8 cellular contexts compared by ENCODE assay signal in genomic region chr1:119711804-119712341, GRCh38. TPM values are rescaled to one million over a fixed set of nuclear protein-coding genes. Genes with fewer than 3 reads are reported as not detected.
DNase-seq lines count a peak whose midpoint lies in the region; ATAC-seq and TF ChIP-seq lines count a peak whose summit lies in the region.

Gene PHGDH (plus strand): TSS chr1:119711934. CDS start chr1:119712023, 89 bp downstream.

- TF ChIP-seq POLR2A in adrenal gland (IDR thresholded peaks at IDR 0.05): no peak

- H3K27me3 ChIP-seq in adrenal gland (peaks cover 14% of the 10 kb centered on the region), left ventricle myocardium inferior (ENCODE audit: low read depth) (peaks cover 48% of the 10 kb centered on the region)

- H3K4me1 ChIP-seq in adrenal gland (replicated peaks in 1 of 2) (peaks cover 13 to 15% of the 10 kb centered on the region in 2 donors), left ventricle myocardium inferior (peaks cover 22% of the 10 kb centered on the region)

- H3K36me3 ChIP-seq in adrenal gland (replicated peaks in 1 of 2): no peaks in the 10 kb centered on the region
- H3K36me3 ChIP-seq in left ventricle myocardium inferior: no peaks in the 10 kb centered on the region

- no peak for TF ChIP-seq CTCF in adrenal gland (IDR thresholded peaks at IDR 0.05)
- no peak for TF ChIP-seq CTCF in left ventricle myocardium inferior (IDR thresholded peaks at IDR 0.05; ENCODE audit: borderline replicate concordance)

- 1% methylated on average over 27 of the region's 27 CpGs for WGBS in adrenal gland, 4 donors

- H3K9me3 ChIP-seq in adrenal gland (replicated peaks in 1 of 3): no peaks in the 10 kb centered on the region
- H3K9me3 ChIP-seq in left ventricle myocardium inferior (replicated peaks): no peaks in the 10 kb centered on the region

- intact Hi-C loops in adrenal gland (cut with DNase I): no loop called here
- intact Hi-C loops in left ventricle myocardium inferior (cut with micrococcal nuclease): no loop called here
- intact Hi-C loops in posterior vena cava (cut with DNase I): no loop called here

- peak; percentile 72 for ATAC-seq in GM21360 (IDR thresholded peaks at IDR 0.05; ENCODE audit: unreplicated experiment)

- peak within 1 kb of the TSS in 2 of 4 donors; percentile 10 to 65 for H3K4me3 ChIP-seq in adrenal gland
- peak within 1 kb of the TSS; percentile 71 for H3K4me3 ChIP-seq in left ventricle myocardium inferior

- H3K27ac ChIP-seq in adrenal gland (peak within 1 kb of the TSS in 1 of 5 donors; percentile 47), left ventricle myocardium inferior (replicated peaks) (peak within 1 kb of the TSS; percentile 72)

- DNase-seq in COLO829 (ENCODE audit: low spot score) (peak; percentile 89), KG1 (lab: John Stamatoyannopoulos, UW) (peak; percentile 36), RPMI7951 (ENCODE audit: low read depth) (peak; percentile 88), adrenal gland (peak; percentile 28 to 63 (median 53)), left ventricle myocardium inferior (peak; percentile 62), posterior vena cava (ENCODE audit: low spot score) (peak; percentile 90), middle frontal gyrus (ENCODE audit: extremely low spot score, low spot score) (no peak)

RNA-seq across cellular contexts. Expression of gene PHGDH, which starts in this region (rescaled TPM):
- 35.4 and 46.1 TPM in 2 replicates for total RNA-seq in RPMI7951 (2014; rRNA removed; shearing (Covaris generic))
- total RNA-seq in adrenal gland (1 to 10 TPM; 1.8 to 9.0 (median 3.4) TPM), left ventricle myocardium inferior (6.4 TPM), posterior vena cava (10 to 100 TPM; 27.8 to 86.4 TPM)
- polyA plus RNA-seq in adrenal gland: 10 to 100 TPM in 1 of 3 donors, 1 to 10 TPM in 2; 2.0 to 12.0 (median 3.8) TPM
